In genomic region chrX:65034641-65035450, GRCh38 we compare ENCODE assay signal across 8 cellular contexts. TPM values are rescaled to one million over a fixed set of nuclear protein-coding genes. Genes with fewer than 3 reads are reported as not detected.
DNase-seq lines count a peak whose midpoint lies in the region; ATAC-seq, FAIRE-seq and TF ChIP-seq lines count a peak whose summit lies in the region.

Gene ZC3H12B, plus strand, starts transcription at chrX:65034826.

- H3K9ac ChIP-seq in endothelial cell of umbilical vein (replicated peaks; ENCODE audit: extremely low read depth, insufficient read depth, low read length): no peak within 1 kb of the TSS

- no peak for FAIRE-seq in endothelial cell of umbilical vein (lab: Jason Lieb, UNC)

- peak; percentile 82 to 89 for DNase-seq in NCI-H524 (lab: John Stamatoyannopoulos, UW)
- peak; percentile 38 for DNase-seq in activated CD8-positive, alpha-beta memory T cell treated with anti-CD3 and anti-CD28 coated beads, Interleukin-2, amount 50 U/mL, for 1 hour (ENCODE audit: extremely low read depth)
- DNase-seq in endothelial cell of umbilical vein (ENCODE audit: low read depth, low spot score): peak; percentile 53
- DNase-seq in middle frontal gyrus (ENCODE audit: extremely low spot score, low spot score): peak; percentile 71
- DNase-seq in stimulated activated CD8-positive, alpha-beta memory T cell treated with anti-CD3 and anti-CD28 coated beads, Interleukin-2, amount 100 ng/mL, for 1 hour (ENCODE audit: low read depth in 2 of 2): peak; percentile 62 to 63
- no peak for DNase-seq in NCI-H1694 (lab: John Stamatoyannopoulos, UW)

- CTCF ChIA-PET in endothelial cell of umbilical vein (lab: Charles Lee): interaction anchor here (1.0 to 1.2 kb wide), 2 partner anchors 59 to 417 kb away, joined by 3 to 4 read pairs; no protein-coding TSS in a partner anchor

- no TSS peak for BruUV-seq in endothelial cell of umbilical vein (replicated peaks; lab: Mats Ljungman, UMichigan)

- POLR2A ChIA-PET in endothelial cell of umbilical vein (lab: Charles Lee): no interaction called here

- H2AFZ ChIP-seq in endothelial cell of umbilical vein (ENCODE audit: low read depth, low read length): peak within 1 kb of the TSS; percentile 80

- peak in 1 of 2 donors; percentile 24 for TF ChIP-seq CTCF in endothelial cell of umbilical vein (IDR thresholded peaks at IDR 0.05; ENCODE audit: extremely low read depth in 1 of 2, insufficient read depth in 1 of 2, low read depth in 1 of 2, low read length in 2 of 2)

- TF ChIP-seq POLR2A in endothelial cell of umbilical vein (IDR thresholded peaks at IDR 0.05; ENCODE audit: low read depth, low read length): no peak

- peak; percentile 97 for ATAC-seq in GM18498 (IDR thresholded peaks at IDR 0.05; ENCODE audit: unreplicated experiment)
- peak; percentile 87 for ATAC-seq in HG02840 (IDR thresholded peaks at IDR 0.05; ENCODE audit: low FRiP score, unreplicated experiment)

- H3K27ac ChIP-seq in endothelial cell of umbilical vein (ENCODE audit: insufficient read depth, low read depth, low read length): no peak within 1 kb of the TSS

- H3K4me3 ChIP-seq in endothelial cell of umbilical vein (replicated peaks in 1 of 3; ENCODE audit: insufficient read depth in 1 of 3, low read depth in 1 of 3, low read length in 3 of 3): peak within 1 kb of the TSS in 1 of 3 experiments; percentile 31

- H3K9me1 ChIP-seq in endothelial cell of umbilical vein (replicated peaks; ENCODE audit: control insufficient read depth, extremely low read depth, insufficient read depth, low read length): no peaks in the 10 kb centered on the region

- dilution Hi-C loops in endothelial cell of umbilical vein (cut with MboI; ENCODE audit: extremely low pct_ligation_motif_present, low sequenced_read_pairs): no loop called here

- peak within 1 kb of the TSS; percentile 55 for H3K4me2 ChIP-seq in endothelial cell of umbilical vein (ENCODE audit: insufficient read depth, low read length)

- H3K9me3 ChIP-seq in endothelial cell of umbilical vein (replicated peaks; ENCODE audit: control insufficient read depth, insufficient read depth, low read length): no peaks in the 10 kb centered on the region

- no peaks in the 10 kb centered on the region for H3K36me3 ChIP-seq in endothelial cell of umbilical vein (ENCODE audit: control insufficient read depth in 2 of 2, extremely low read depth in 1 of 2, insufficient read depth in 2 of 2, low read length in 2 of 2)

- H4K20me1 ChIP-seq in endothelial cell of umbilical vein (replicated peaks; ENCODE audit: control insufficient read depth, extremely low read depth, insufficient read depth, low read length): no peaks in the 10 kb centered on the region

- intact Hi-C loops in endothelial cell of umbilical vein (cut with micrococcal nuclease): no loop called here

- no peaks in the 10 kb centered on the region for H3K79me2 ChIP-seq in endothelial cell of umbilical vein (ENCODE audit: control insufficient read depth, insufficient read depth, low read length)

- H3K27me3 ChIP-seq in endothelial cell of umbilical vein (ENCODE audit: control insufficient read depth in 2 of 2, insufficient read depth in 2 of 2, low read length in 2 of 2): no peaks in the 10 kb centered on the region

- H3K4me1 ChIP-seq in endothelial cell of umbilical vein (ENCODE audit: control insufficient read depth, extremely low read depth, insufficient read depth, low read length): no peaks in the 10 kb centered on the region

TF ChIP-seq in endothelial cell of umbilical vein, 7 proteins besides CTCF, POLR2A, EP300 and RAD21:
- TF ChIP-seq, protein P1, sequence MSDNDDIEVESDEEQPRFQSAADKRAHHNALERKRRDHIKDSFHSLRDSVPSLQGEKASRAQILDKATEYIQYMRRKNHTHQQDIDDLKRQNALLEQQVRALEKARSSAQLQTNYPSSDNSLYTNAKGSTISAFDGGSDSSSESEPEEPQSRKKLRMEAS (IDR thresholded peaks at IDR 0.05; ENCODE audit: insufficient read depth, insufficient read length): no peak
- TF ChIP-seq POLR2AphosphoS5 (IDR thresholded peaks at IDR 0.05; ENCODE audit: insufficient read depth, low read depth, low read length) (no peak), FOS (IDR thresholded peaks at IDR 0.05; ENCODE audit: borderline replicate concordance, insufficient read depth, low read length) (no peak), GATA2 (IDR thresholded peaks at IDR 0.05; ENCODE audit: insufficient read depth, insufficient read length, low read depth, low read length) (no peak), EZH2 (IDR thresholded peaks at IDR 0.05; ENCODE audit: borderline replicate concordance, low read depth, low read length, severe bottlenecking) (no peak), JUN (IDR thresholded peaks at IDR 0.05; ENCODE audit: borderline replicate concordance, insufficient read depth, insufficient read length, low read depth) (no peak)

RNA-seq across cellular contexts. Expression of gene ZC3H12B, which starts in this region (rescaled TPM):
- not detected in 2 replicates for total RNA-seq in endothelial cell of umbilical vein
- not detected in 2 replicates for polyA plus RNA-seq in endothelial cell of umbilical vein
- polyA plus RNA-seq in endothelial cell of umbilical vein (2011; cell fraction: cytosol; rRNA removed): not detected in 2 replicates
- not detected in 2 replicates for polyA plus RNA-seq in endothelial cell of umbilical vein (2011; cell fraction: nucleus; rRNA removed)
- 0.05 and 0.07 TPM in 2 replicates for polyA plus RNA-seq in endothelial cell of umbilical vein (2012)
- polyA minus RNA-seq in endothelial cell of umbilical vein: 0.04 TPM in 1 of 2 replicates, not detected in the other
- not detected for polyA minus RNA-seq in endothelial cell of umbilical vein (2011; cell fraction: cytosol; rRNA and poly(A)+ RNA removed)
- polyA minus RNA-seq in endothelial cell of umbilical vein (2011; cell fraction: nucleus; rRNA and poly(A)+ RNA removed): not detected in 2 replicates

Comparison
In these comparisons a context has a peak if more than half of its experiments do, and no peak if none do; other contexts are left out.
1. Peak in DNase-seq and H3K4me2 ChIP-seq in endothelial cell of umbilical vein; RNA of the gene not detected or under 1 TPM.